In genomic region chr2:4670331-4670730, GRCh38 we compare ENCODE assay signal across 31 cellular contexts.
"Had no signal": no experiment of that assay in that cellular context is flagged by ENCODE, and none has a peak within 500 bp of the region (broad histone marks: within the 10 kb centered on the region; RNA-seq: fewer than 3 reads in every experiment).

No MANE protein-coding gene starts in this region.

- H3K9me3 ChIP-seq: adrenal gland, body of pancreas had no signal

- DNase-seq: activated CD4-positive, alpha-beta memory T cell treated with anti-CD3 and anti-CD28 coated beads for 36 hours; activated CD4-positive, alpha-beta T cell treated with anti-CD3 and anti-CD28 coated beads for 36 hours; activated CD4-positive, alpha-beta T cell treated with anti-CD3 and anti-CD28 coated beads, Interleukin-2, amount 10 ng/mL, durations not matched to agents 24 days and 14 days; activated CD4-positive, CD25-positive, alpha-beta regulatory T cell; activated CD4-positive, CD25-positive, alpha-beta regulatory T cell treated with anti-CD3 and anti-CD28 coated beads, Interleukin-2, amount 50 U/mL, for 72 hours; activated CD8-positive, alpha-beta memory T cell treated with anti-CD3 and anti-CD28 coated beads, Interleukin-2, amount 10 ng/mL, durations not matched to agents 7 days and 5 days; activated CD8-positive, alpha-beta memory T cell treated with anti-CD3 and anti-CD28 coated beads, Interleukin-2, amount 50 U/mL, for 4 hours; activated CD8-positive, alpha-beta T cell treated with anti-CD3 and anti-CD28 coated beads, Interleukin-2, amount 10 ng/mL, durations not matched to agents 7 days and 5 days; activated effector memory CD4-positive, alpha-beta T cell treated with anti-CD3 and anti-CD28 coated beads, Interleukin-2, amount 50 U/mL, for 16 hours; activated naive CD4-positive, alpha-beta T cell treated with anti-CD3 and anti-CD28 coated beads for 36 hours; activated naive CD8-positive, alpha-beta T cell treated with anti-CD3 and anti-CD28 coated beads for 36 hours; activated naive CD8-positive, alpha-beta T cell treated with anti-CD3 and anti-CD28 coated beads, Interleukin-2, amount 50 U/mL, for 24 hours; activated T-cell treated with anti-CD3 and anti-CD28 coated beads, Interleukin-2, amount 50 U/mL, for 1 hour; activated T-cell treated with anti-CD3 and anti-CD28 coated beads, Interleukin-2, amount 50 U/mL, for 48 hours; adrenal gland; amygdala; aorta; body of pancreas; caudate nucleus; dorsolateral prefrontal cortex; effector memory CD4-positive, alpha-beta T cell; endodermal cell; foreskin fibroblast; T-helper 2 cell had no signal

- H3K36me3 ChIP-seq: adrenal gland had no signal

- H3K27me3 Mint-ChIP-seq: activated CD4-positive, alpha-beta memory T cell treated with anti-CD3 and anti-CD28 coated beads for 36 hours; activated CD4-positive, alpha-beta T cell treated with anti-CD3 and anti-CD28 coated beads for 36 hours; activated CD4-positive, alpha-beta T cell treated with anti-CD3 and anti-CD28 coated beads, Interleukin-2, amount 10 ng/mL, durations not matched to agents 24 days and 14 days; activated CD8-positive, alpha-beta memory T cell treated with anti-CD3 and anti-CD28 coated beads, Interleukin-2, amount 10 ng/mL, durations not matched to agents 7 days and 5 days; activated naive CD4-positive, alpha-beta T cell treated with anti-CD3 and anti-CD28 coated beads, Interleukin-2, amount 50 U/mL, for 24 hours; activated naive CD8-positive, alpha-beta T cell treated with anti-CD3 and anti-CD28 coated beads for 36 hours; activated naive CD8-positive, alpha-beta T cell treated with anti-CD3 and anti-CD28 coated beads, Interleukin-2, amount 50 U/mL, for 24 hours; dendritic cell treated with granulocyte-macrophage colony-stimulating factor and Interleukin-4, amounts not matched to agents 40 ng/mL and 50 ng/mL, for 4 days had no signal

- H3K27me3 ChIP-seq: adrenal gland, body of pancreas had no signal

- H3K4me1 Mint-ChIP-seq: activated CD4-positive, alpha-beta T cell treated with anti-CD3 and anti-CD28 coated beads, Interleukin-2, amount 10 ng/mL, durations not matched to agents 24 days and 14 days; activated CD8-positive, alpha-beta memory T cell treated with anti-CD3 and anti-CD28 coated beads, Interleukin-2, amount 10 ng/mL, durations not matched to agents 7 days and 5 days; endodermal cell had no signal

- H3K4me3 Mint-ChIP-seq: activated CD4-positive, alpha-beta memory T cell treated with anti-CD3 and anti-CD28 coated beads for 36 hours; activated CD4-positive, alpha-beta T cell treated with anti-CD3 and anti-CD28 coated beads for 36 hours; activated CD4-positive, alpha-beta T cell treated with anti-CD3 and anti-CD28 coated beads, Interleukin-2, amount 10 ng/mL, durations not matched to agents 24 days and 14 days; activated CD8-positive, alpha-beta memory T cell treated with anti-CD3 and anti-CD28 coated beads, Interleukin-2, amount 10 ng/mL, durations not matched to agents 7 days and 5 days; activated CD8-positive, alpha-beta T cell treated with anti-CD3 and anti-CD28 coated beads, Interleukin-2, amount 10 ng/mL, durations not matched to agents 7 days and 5 days; activated naive CD4-positive, alpha-beta T cell treated with anti-CD3 and anti-CD28 coated beads for 36 hours; activated naive CD4-positive, alpha-beta T cell treated with anti-CD3 and anti-CD28 coated beads, Interleukin-2, amount 50 U/mL, for 24 hours; activated naive CD8-positive, alpha-beta T cell treated with anti-CD3 and anti-CD28 coated beads for 36 hours; activated naive CD8-positive, alpha-beta T cell treated with anti-CD3 and anti-CD28 coated beads, Interleukin-2, amount 50 U/mL, for 24 hours; activated T-helper 1 cell treated with anti-CD3 and anti-CD28 coated beads, Interleukin-12 subunit alpha, Interleukin-12 subunit beta, Interleukin-2, Interleukin-4 antibody, amounts not matched to agents 30 ng/mL and 10 ng/mL and 1 ng/mL, durations not matched to agents 14 hours and 24 hours and 36 hours; dendritic cell treated with granulocyte-macrophage colony-stimulating factor and Interleukin-4, amounts not matched to agents 40 ng/mL and 50 ng/mL, for 4 days; endodermal cell had no signal

- H3K9me3 Mint-ChIP-seq: activated CD4-positive, alpha-beta memory T cell treated with anti-CD3 and anti-CD28 coated beads for 36 hours; activated CD4-positive, alpha-beta T cell treated with anti-CD3 and anti-CD28 coated beads, Interleukin-2, amount 10 ng/mL, durations not matched to agents 24 days and 14 days; activated naive CD4-positive, alpha-beta T cell treated with anti-CD3 and anti-CD28 coated beads for 36 hours; activated naive CD4-positive, alpha-beta T cell treated with anti-CD3 and anti-CD28 coated beads, Interleukin-2, amount 50 U/mL, for 24 hours; endodermal cell had no signal

- ATAC-seq: activated CD4-positive, alpha-beta T cell treated with anti-CD3 and anti-CD28 coated beads for 36 hours; activated CD8-positive, alpha-beta memory T cell treated with anti-CD3 and anti-CD28 coated beads, Interleukin-2, amount 10 ng/mL, durations not matched to agents 7 days and 5 days; activated CD8-positive, alpha-beta T cell treated with anti-CD3 and anti-CD28 coated beads, Interleukin-2, amount 10 ng/mL, durations not matched to agents 7 days and 5 days; activated naive CD8-positive, alpha-beta T cell treated with anti-CD3 and anti-CD28 coated beads, Interleukin-2, amount 50 U/mL, for 24 hours; body of pancreas; esophagus mucosa had no signal

- H3K27ac ChIP-seq: adrenal gland, body of pancreas, coronary artery, dorsolateral prefrontal cortex had no signal

- H3K4me1 ChIP-seq: adrenal gland, body of pancreas had no signal

- H3K27ac Mint-ChIP-seq: activated CD4-positive, alpha-beta memory T cell treated with anti-CD3 and anti-CD28 coated beads for 36 hours; activated CD4-positive, alpha-beta T cell treated with anti-CD3 and anti-CD28 coated beads for 36 hours; activated CD4-positive, alpha-beta T cell treated with anti-CD3 and anti-CD28 coated beads, Interleukin-2, amount 10 ng/mL, durations not matched to agents 24 days and 14 days; activated CD8-positive, alpha-beta memory T cell treated with anti-CD3 and anti-CD28 coated beads, Interleukin-2, amount 10 ng/mL, durations not matched to agents 7 days and 5 days; activated CD8-positive, alpha-beta T cell treated with anti-CD3 and anti-CD28 coated beads, Interleukin-2, amount 10 ng/mL, durations not matched to agents 7 days and 5 days; activated naive CD4-positive, alpha-beta T cell treated with anti-CD3 and anti-CD28 coated beads for 36 hours; activated naive CD4-positive, alpha-beta T cell treated with anti-CD3 and anti-CD28 coated beads, Interleukin-2, amount 50 U/mL, for 24 hours; activated naive CD8-positive, alpha-beta T cell treated with anti-CD3 and anti-CD28 coated beads for 36 hours; activated naive CD8-positive, alpha-beta T cell treated with anti-CD3 and anti-CD28 coated beads, Interleukin-2, amount 50 U/mL, for 24 hours; activated T-helper 1 cell treated with anti-CD3 and anti-CD28 coated beads, Interleukin-12 subunit alpha, Interleukin-12 subunit beta, Interleukin-2, Interleukin-4 antibody, amounts not matched to agents 30 ng/mL and 10 ng/mL and 1 ng/mL, durations not matched to agents 14 hours and 24 hours and 36 hours; activated T-helper 2 cell treated with anti-CD3 and anti-CD28 coated beads, Interferon-gamma antibody, Interleukin-2, Interleukin-4, amounts not matched to agents 10 μg/mL and 5 μg/mL and 100 μg/mL, durations not matched to agents 14 hours and 24 hours and 36 hours; dendritic cell treated with granulocyte-macrophage colony-stimulating factor and Interleukin-4, amounts not matched to agents 40 ng/mL and 50 ng/mL, for 4 days; endodermal cell had no signal

- H3K36me3 Mint-ChIP-seq: activated CD4-positive, alpha-beta memory T cell treated with anti-CD3 and anti-CD28 coated beads for 36 hours; activated CD8-positive, alpha-beta memory T cell treated with anti-CD3 and anti-CD28 coated beads, Interleukin-2, amount 10 ng/mL, durations not matched to agents 7 days and 5 days; activated naive CD4-positive, alpha-beta T cell treated with anti-CD3 and anti-CD28 coated beads, Interleukin-2, amount 50 U/mL, for 24 hours; activated naive CD8-positive, alpha-beta T cell treated with anti-CD3 and anti-CD28 coated beads for 36 hours had no signal

- H3K4me3 ChIP-seq: adrenal gland, body of pancreas, coronary artery, dorsolateral prefrontal cortex had no signal

- FAIRE-seq: frontal cortex had no signal
